33 cellular contexts compared by ENCODE assay signal in the genomic region with DNA sequence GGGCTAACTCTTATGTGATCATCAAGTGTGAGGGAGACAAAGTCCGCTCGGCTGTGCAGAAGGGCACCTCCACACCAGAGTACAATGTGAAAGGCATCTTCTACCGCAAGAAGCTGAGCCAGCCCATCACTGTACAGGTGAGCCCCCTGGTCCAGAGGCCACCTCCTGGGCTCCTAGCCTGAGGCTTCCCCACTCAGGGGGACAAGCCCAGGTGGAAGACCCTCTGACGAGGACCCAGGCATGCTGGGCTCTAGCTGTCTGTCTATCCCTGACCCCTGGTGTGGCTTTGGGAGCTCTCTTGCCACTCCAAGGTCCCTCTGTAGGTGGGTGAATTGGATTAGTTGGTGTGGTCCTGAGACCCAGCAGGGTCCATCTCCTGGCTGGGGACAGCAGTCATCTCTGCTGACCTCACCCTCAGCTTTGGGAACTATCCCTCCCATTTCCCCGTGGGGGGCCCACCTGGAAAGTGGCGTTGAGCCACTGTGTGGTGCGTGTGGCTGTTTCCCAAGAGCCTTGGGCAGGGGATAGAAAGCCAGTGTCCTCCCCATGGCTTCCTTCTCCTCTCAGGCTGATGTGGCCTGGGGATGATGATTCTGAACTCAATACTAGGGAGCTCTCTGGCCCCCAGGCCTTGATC. TPM values are rescaled to one million over a fixed set of nuclear protein-coding genes. Genes with fewer than 3 reads are reported as not detected.
"Had no signal": no experiment of that assay in that cellular context is flagged by ENCODE, and none has a peak within 500 bp of the region (broad histone marks: within the 10 kb centered on the region; RNA-seq: fewer than 3 reads in every experiment).

No MANE protein-coding gene starts in this region.

- H3K36me3 Mint-ChIP-seq: naive B cell; natural killer cell; stimulated activated memory B cell treated with anti-CD40 and anti-IgM and Interleukin-4, amounts not matched to agents 10 μg/mL and 1 μg/mL and 100 μg/mL, for 72 hours; type B pancreatic cell had no signal

- H3K36me3 ChIP-seq: neural progenitor cell, ovary, right atrium auricular region, uterus had no signal

- H3K9ac ChIP-seq: neural progenitor cell had no signal

- H3K27me3 Mint-ChIP-seq: progenitor cell of endocrine pancreas, type B pancreatic cell had no signal

- H3K27me3 ChIP-seq: hepatocyte, neural progenitor cell, ovary, right atrium auricular region, right lobe of liver, tibial nerve, uterus had no signal

- H3K4me3 Mint-ChIP-seq: natural killer cell; nephron progenitor cell; neural progenitor cell; stimulated activated memory B cell treated with anti-CD40 and anti-IgM and Interleukin-4, amounts not matched to agents 10 μg/mL and 1 μg/mL and 100 μg/mL, for 72 hours; stimulated activated naive CD8-positive, alpha-beta T cell treated with anti-CD3 and anti-CD28 coated beads, Interleukin-15, amount 100 ng/mL, for 72 hours; type B pancreatic cell had no signal

- H3K27ac ChIP-seq: hepatocyte, lower lobe of right lung, neural progenitor cell, ovary, right atrium auricular region, right lobe of liver, tibial nerve, uterus had no signal

- H3K9me3 ChIP-seq: lower lobe of right lung, ovary, right atrium auricular region, right lobe of liver, tibial nerve, uterus had no signal

- H3K27ac Mint-ChIP-seq: natural killer cell; nephron progenitor cell; neural progenitor cell; progenitor cell of endocrine pancreas; stimulated activated memory B cell treated with anti-CD40 and anti-IgM and Interleukin-4, amounts not matched to agents 10 μg/mL and 1 μg/mL and 100 μg/mL, for 72 hours; type B pancreatic cell had no signal

- H3K4me3 ChIP-seq: hepatocyte, lower lobe of right lung, neural progenitor cell, ovary, right atrium auricular region, right lobe of liver, smooth muscle cell, tibial nerve, uterus had no signal

- DNase-seq: islet precursor cell; kidney glomerular epithelial cell; left cardiac atrium; lower lobe of right lung; mammary epithelial cell; mesenchymal stem cell; naive B cell; natural killer cell; nephron progenitor cell; ovary; stimulated activated CD4-positive, alpha-beta T cell treated with anti-CD3 and anti-CD28 coated beads, Interleukin-1b, Interleukin-23, amount 100 ng/mL, for 48 hours; stimulated activated CD4-positive, alpha-beta T cell treated with anti-CD3 and anti-CD28 coated beads, Interleukin-2, amount 100 ng/mL, for 48 hours; stimulated activated CD4-positive, alpha-beta T cell treated with anti-CD3 and anti-CD28 coated beads, Interleukin-4, amount 100 ng/mL, for 4 hours; stimulated activated CD8-positive, alpha-beta memory T cell treated with anti-CD3 and anti-CD28 coated beads, Interleukin-4, amount 100 ng/mL, for 48 hours; stimulated activated naive CD4-positive, alpha-beta T cell treated with Interleukin-2 at 50 U/mL for 16 hours; stimulated activated naive CD8-positive, alpha-beta T cell treated with anti-CD3 and anti-CD28 coated beads, Interleukin-15, amount 100 ng/mL, for 72 hours; substantia nigra; uterus had no signal

- ATAC-seq: left cardiac atrium; left lobe of liver; lower lobe of right lung; natural killer cell; right lobe of liver; stimulated activated memory B cell treated with anti-CD40 and anti-IgM and Interleukin-4, amounts not matched to agents 10 μg/mL and 1 μg/mL and 100 μg/mL, for 72 hours; stimulated activated naive CD8-positive, alpha-beta T cell treated with anti-CD3 and anti-CD28 coated beads, Interleukin-15, amount 100 ng/mL, for 72 hours had no signal

RNA-seq across cellular contexts. Expression of a gene that starts 20.1 kb away (rescaled TPM):
- total RNA-seq: hepatocyte, lower lobe of right lung, mammary epithelial cell, mononuclear cell, omental fat pad, progenitor cell of endocrine pancreas, pulmonary artery endothelial cell, right atrium auricular region, smooth muscle cell, temporal lobe had no signal
- polyA plus RNA-seq: hepatocyte, mammary epithelial cell, ovary, smooth muscle cell, thymus had no signal
